In genomic region chr2:225401001-225401400, GRCh38 we compare ENCODE assay signal across 14 cellular contexts. TPM values are rescaled to one million over a fixed set of nuclear protein-coding genes. Genes with fewer than 3 reads are reported as not detected.
DNase-seq lines count a peak whose midpoint lies in the region; ATAC-seq and TF ChIP-seq lines count a peak whose summit lies in the region.
"Had no signal": no experiment of that assay in that cellular context is flagged by ENCODE, and none has a peak within 500 bp of the region (broad histone marks: within the 10 kb centered on the region; RNA-seq: fewer than 3 reads in every experiment).

No MANE protein-coding gene starts in this region.

- H3K27ac ChIP-seq in caudate nucleus (ENCODE audit: low read depth, low read length): peak overlapping the region; percentile 72
- H3K27ac ChIP-seq: BLaER1 treated with 17β-estradiol and CSF1 and Interleukin-3, amounts not matched to agents 10 nM and 100 nM had no signal

- H3K27ac Mint-ChIP-seq in glutamatergic neuron (ENCODE audit: unreplicated experiment): peak overlapping the region; percentile 100
- H3K27ac Mint-ChIP-seq: CD4-positive, CD25-positive, alpha-beta regulatory T cell had no signal

- DNase-seq in NCI-H1417 (lab: John Stamatoyannopoulos, UW) (peak in 2 of 3 experiments; percentile 28 to 58), NCI-H1417 treated with DMSO at 0.1 percent for 48 hours (lab: John Stamatoyannopoulos, UW) (no peak), G401 (ENCODE audit: low spot score) (peak; percentile 70), caudate nucleus (lab: John Stamatoyannopoulos, UW) (no peak), glutamatergic neuron (no peak), HUDEP-2 (lab: John Stamatoyannopoulos, UW; ENCODE audit: unreplicated experiment in 76 of 76) (no peak), iPS-NIHi7 (ENCODE audit: extremely low spot score) (no peak)
- DNase-seq: 8988T; AML-193; CD4-positive, CD25-positive, alpha-beta regulatory T cell; IMR-90 had no signal

- peaks cover 6% of the 10 kb centered on the region for H3K27me3 Mint-ChIP-seq in glutamatergic neuron (ENCODE audit: unreplicated experiment)

- in situ Hi-C loops in G401 (cut with HindIII; ENCODE audit: low sequenced_read_pairs): no loop called here

- no peak for ATAC-seq in GM19351 (IDR thresholded peaks at IDR 0.05; ENCODE audit: unreplicated experiment)
- ATAC-seq: HCT116 had no signal

- no peaks in the 10 kb centered on the region for H3K36me3 Mint-ChIP-seq in glutamatergic neuron (ENCODE audit: unreplicated experiment)
- H3K36me3 Mint-ChIP-seq: CD4-positive, CD25-positive, alpha-beta regulatory T cell had no signal

- peaks cover 38% of the 10 kb centered on the region for H3K4me1 Mint-ChIP-seq in glutamatergic neuron (ENCODE audit: low read depth, unreplicated experiment)
- H3K4me1 Mint-ChIP-seq: CD4-positive, CD25-positive, alpha-beta regulatory T cell had no signal

- TF ChIP-seq CTCF in glutamatergic neuron (IDR thresholded peaks at IDR 0.05; ENCODE audit: partially characterized antibody, unreplicated experiment): no peak

- no peaks in the 10 kb centered on the region for H3K9me3 Mint-ChIP-seq in glutamatergic neuron (ENCODE audit: unreplicated experiment)

- peak overlapping the region; percentile 88 for H3K4me3 Mint-ChIP-seq in glutamatergic neuron (ENCODE audit: unreplicated experiment)
- H3K4me3 Mint-ChIP-seq: CD4-positive, CD25-positive, alpha-beta regulatory T cell had no signal

RNA-seq across cellular contexts. Expression of gene NYAP2, which starts 1.5 kb away (rescaled TPM):
- total RNA-seq in G401 (2014; rRNA removed; shearing (Covaris generic)): not detected in 2 replicates
- 0.32 TPM for total RNA-seq in glutamatergic neuron (ENCODE audit: unreplicated experiment)
- total RNA-seq: IMR-90 had no signal

Comparison
In these comparisons a context has a peak if more than half of its experiments do, and no peak if none do; other contexts are left out.
1. DNase-seq: peak in NCI-H1417 (2 of 3) and G401 (single experiment); none in NCI-H1417 treated with DMSO at 0.1 percent for 48 hours (single experiment), caudate nucleus (0 of 61), glutamatergic neuron (single experiment), HUDEP-2 (0 of 76) and iPS-NIHi7 (single experiment).